24 cellular contexts compared by ENCODE assay signal in the genomic region with DNA sequence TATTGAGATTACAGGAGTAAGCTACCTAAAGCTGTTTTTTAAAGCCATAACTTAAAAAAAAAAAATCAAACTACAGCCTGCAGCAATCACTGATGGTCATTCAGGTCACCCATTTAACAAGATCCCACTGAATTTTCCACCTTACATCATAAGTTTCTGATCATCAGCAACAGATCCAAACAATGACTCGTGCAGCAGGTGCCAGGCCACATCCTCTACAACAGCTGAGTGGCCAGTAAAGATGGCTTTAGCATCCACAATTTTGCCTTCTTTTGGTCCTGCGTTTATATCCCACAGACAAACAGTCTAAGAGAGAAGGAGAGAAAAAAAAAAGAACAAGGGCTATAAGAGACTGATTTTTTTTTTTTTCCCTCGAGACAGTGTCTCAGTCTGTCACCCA. TPM values are rescaled to one million over a fixed set of nuclear protein-coding genes. Genes with fewer than 3 reads are reported as not detected.
DNase-seq lines count a peak whose midpoint lies in the region; ATAC-seq, FAIRE-seq and TF ChIP-seq lines count a peak whose summit lies in the region.
"Had no signal": no experiment of that assay in that cellular context is flagged by ENCODE, and none has a peak within 500 bp of the region (broad histone marks: within the 10 kb centered on the region; RNA-seq: fewer than 3 reads in every experiment).

No MANE protein-coding gene starts in this region.

- H3K4me3 ChIP-seq in astrocyte (ENCODE audit: insufficient read depth, low read depth, low read length), result no peak overlapping the region
- no peak overlapping the region for H3K4me3 ChIP-seq in MG63
- H3K4me3 ChIP-seq: GM12878, PC-9 had no signal

- no peaks in the 10 kb centered on the region for H3K9me3 ChIP-seq in astrocyte (ENCODE audit: insufficient read depth, low read depth, low read length)
- H3K9me3 ChIP-seq in MG63, result no peaks in the 10 kb centered on the region

- H3K27ac ChIP-seq in astrocyte (ENCODE audit: low read depth, low read length), result no peak overlapping the region
- H3K27ac ChIP-seq: PC-9, RWPE1 had no signal

- H3K4me2 ChIP-seq in astrocyte (ENCODE audit: low read length), result no peak overlapping the region
- H3K4me2 ChIP-seq: PC-9 had no signal

- H3K27me3 Mint-ChIP-seq in T-helper 2 cell treated with Interferon-gamma antibody and Interleukin-4, amounts not matched to agents 5 μg/mL and 100 μg/mL, for 36 hours (ENCODE audit: low read depth), result no peaks in the 10 kb centered on the region
- no peaks in the 10 kb centered on the region for H3K27me3 Mint-ChIP-seq in stimulated activated naive CD8-positive, alpha-beta T cell treated with anti-CD3 and anti-CD28 coated beads, Interleukin-15, Interleukin-2, amounts not matched to agents 100 ng/mL and 50 ng/mL, for 24 hours
- H3K27me3 Mint-ChIP-seq in astrocyte (ENCODE audit: low read depth, unreplicated experiment), result no peaks in the 10 kb centered on the region
- H3K27me3 Mint-ChIP-seq in stimulated activated naive CD8-positive, alpha-beta T cell treated with anti-CD3 and anti-CD28 coated beads, Interleukin-15, amount 100 ng/mL, for 72 hours, result no peaks in the 10 kb centered on the region
- H3K27me3 Mint-ChIP-seq: B cell; CD4-positive, CD25-positive, alpha-beta regulatory T cell had no signal

- ATAC-seq in stimulated activated naive CD8-positive, alpha-beta T cell treated with anti-CD3 and anti-CD28 coated beads, Interleukin-15, Interleukin-2, amounts not matched to agents 100 U/mL and 50 U/mL, for 24 hours, result no peak
- no peak for ATAC-seq in stimulated activated naive CD8-positive, alpha-beta T cell treated with anti-CD3 and anti-CD28 coated beads, Interleukin-15, amount 100 ng/mL, for 72 hours
- ATAC-seq: HCT116 had no signal

- peaks cover 10% of the 10 kb centered on the region for H3K4me1 ChIP-seq in astrocyte (ENCODE audit: insufficient read depth, low read length)

- peak overlapping the region; percentile 31 for H3K27ac Mint-ChIP-seq in T-helper 2 cell treated with Interferon-gamma antibody and Interleukin-4, amounts not matched to agents 5 μg/mL and 100 μg/mL, for 36 hours
- peak overlapping the region; percentile 63 for H3K27ac Mint-ChIP-seq in stimulated activated naive CD8-positive, alpha-beta T cell treated with anti-CD3 and anti-CD28 coated beads, Interleukin-15, Interleukin-2, amounts not matched to agents 100 ng/mL and 50 ng/mL, for 24 hours
- H3K27ac Mint-ChIP-seq in astrocyte (ENCODE audit: unreplicated experiment), result no peak overlapping the region
- peak overlapping the region; percentile 34 to 78 for H3K27ac Mint-ChIP-seq in stimulated activated naive CD8-positive, alpha-beta T cell treated with anti-CD3 and anti-CD28 coated beads, Interleukin-15, amount 100 ng/mL, for 72 hours
- H3K27ac Mint-ChIP-seq: B cell had no signal

- H3K79me2 ChIP-seq in astrocyte (ENCODE audit: insufficient read depth, low read length), result peaks cover 35% of the 10 kb centered on the region

- FAIRE-seq in astrocyte (lab: Jason Lieb, UNC), result peak; percentile 89
- FAIRE-seq: GM12878 had no signal

- peaks cover 49% of the 10 kb centered on the region for H3K36me3 Mint-ChIP-seq in T-helper 2 cell treated with Interferon-gamma antibody and Interleukin-4, amounts not matched to agents 5 μg/mL and 100 μg/mL, for 36 hours (ENCODE audit: low read depth)
- H3K36me3 Mint-ChIP-seq in stimulated activated naive CD8-positive, alpha-beta T cell treated with anti-CD3 and anti-CD28 coated beads, Interleukin-15, Interleukin-2, amounts not matched to agents 100 ng/mL and 50 ng/mL, for 24 hours (ENCODE audit: low read depth), result peaks cover 71% of the 10 kb centered on the region
- peaks cover 5% of the 10 kb centered on the region for H3K36me3 Mint-ChIP-seq in astrocyte (ENCODE audit: low read depth, unreplicated experiment)

- H3K9ac ChIP-seq in astrocyte (ENCODE audit: low read length), result no peak overlapping the region

- TF ChIP-seq CTCF in astrocyte (IDR thresholded peaks at IDR 0.05; ENCODE audit: insufficient read depth, low read depth, low read length), result no peak

- H2AFZ ChIP-seq in astrocyte (ENCODE audit: low read depth, low read length), result no peak overlapping the region
- H2AFZ ChIP-seq: PC-9 had no signal

- H3K9me3 Mint-ChIP-seq in T-helper 2 cell treated with Interferon-gamma antibody and Interleukin-4, amounts not matched to agents 5 μg/mL and 100 μg/mL, for 36 hours, result no peaks in the 10 kb centered on the region
- H3K9me3 Mint-ChIP-seq in stimulated activated naive CD8-positive, alpha-beta T cell treated with anti-CD3 and anti-CD28 coated beads, Interleukin-15, Interleukin-2, amounts not matched to agents 100 ng/mL and 50 ng/mL, for 24 hours, result no peaks in the 10 kb centered on the region
- peaks cover 5% of the 10 kb centered on the region for H3K9me3 Mint-ChIP-seq in astrocyte (ENCODE audit: unreplicated experiment)
- no peaks in the 10 kb centered on the region for H3K9me3 Mint-ChIP-seq in stimulated activated naive CD8-positive, alpha-beta T cell treated with anti-CD3 and anti-CD28 coated beads, Interleukin-15, amount 100 ng/mL, for 72 hours
- H3K9me3 Mint-ChIP-seq: CD4-positive, CD25-positive, alpha-beta regulatory T cell had no signal

- H3K27me3 ChIP-seq in astrocyte (ENCODE audit: insufficient read depth, low read length) (no peaks in the 10 kb centered on the region), MG63 (no peaks in the 10 kb centered on the region)

- peaks cover 9% of the 10 kb centered on the region for H3K4me1 Mint-ChIP-seq in T-helper 2 cell treated with Interferon-gamma antibody and Interleukin-4, amounts not matched to agents 5 μg/mL and 100 μg/mL, for 36 hours (ENCODE audit: low read depth)
- H3K4me1 Mint-ChIP-seq in stimulated activated naive CD8-positive, alpha-beta T cell treated with anti-CD3 and anti-CD28 coated beads, Interleukin-15, Interleukin-2, amounts not matched to agents 100 ng/mL and 50 ng/mL, for 24 hours (ENCODE audit: low read depth), result peaks cover 58% of the 10 kb centered on the region
- no peaks in the 10 kb centered on the region for H3K4me1 Mint-ChIP-seq in astrocyte (ENCODE audit: low read depth, unreplicated experiment)
- H3K4me1 Mint-ChIP-seq in stimulated activated naive CD8-positive, alpha-beta T cell treated with anti-CD3 and anti-CD28 coated beads, Interleukin-15, amount 100 ng/mL, for 72 hours, result peaks cover 44% of the 10 kb centered on the region

- H3K36me3 ChIP-seq in astrocyte (ENCODE audit: insufficient read depth, low read length), result peaks cover 28% of the 10 kb centered on the region
- H3K36me3 ChIP-seq in MG63, result peaks cover 73% of the 10 kb centered on the region

- no peak for DNase-seq in T-helper 2 cell treated with Interferon-gamma antibody and Interleukin-4, amounts not matched to agents 5 μg/mL and 100 μg/mL, for 36 hours (ENCODE audit: low spot score)
- no peak for DNase-seq in T-helper 2 cell
- no peak for DNase-seq in stimulated activated naive CD8-positive, alpha-beta T cell treated with anti-CD3 and anti-CD28 coated beads, Interleukin-15, Interleukin-2, amounts not matched to agents 100 U/mL and 50 U/mL, for 24 hours
- no peak for DNase-seq in astrocyte (ENCODE audit: low read depth)
- DNase-seq in stimulated activated naive CD8-positive, alpha-beta T cell treated with anti-CD3 and anti-CD28 coated beads, Interleukin-15, amount 100 ng/mL, for 72 hours, result no peak
- no peak for DNase-seq in MG63
- no peak for DNase-seq in HuH-7.5 (ENCODE audit: low spot score)
- DNase-seq: 8988T; CD4-positive, CD25-positive, alpha-beta regulatory T cell; COR-L47; GOT3; KBM-7; NCI-H1048; NCI-H1436; NCI-H1930; NCI-H345; NCI-H526; PC-9; SIG-M5 had no signal

- H3K4me3 Mint-ChIP-seq in T-helper 2 cell treated with Interferon-gamma antibody and Interleukin-4, amounts not matched to agents 5 μg/mL and 100 μg/mL, for 36 hours, result no peak overlapping the region
- no peak overlapping the region for H3K4me3 Mint-ChIP-seq in stimulated activated naive CD8-positive, alpha-beta T cell treated with anti-CD3 and anti-CD28 coated beads, Interleukin-15, Interleukin-2, amounts not matched to agents 100 ng/mL and 50 ng/mL, for 24 hours
- H3K4me3 Mint-ChIP-seq in astrocyte (ENCODE audit: unreplicated experiment), result no peak overlapping the region
- H3K4me3 Mint-ChIP-seq in stimulated activated naive CD8-positive, alpha-beta T cell treated with anti-CD3 and anti-CD28 coated beads, Interleukin-15, amount 100 ng/mL, for 72 hours, result no peak overlapping the region
- H3K4me3 Mint-ChIP-seq: B cell; CD4-positive, CD25-positive, alpha-beta regulatory T cell had no signal

- H4K20me1 ChIP-seq in astrocyte (ENCODE audit: insufficient read depth, low read length), result no peaks in the 10 kb centered on the region

RNA-seq across cellular contexts. Expression of a gene that starts 16.6 kb away (rescaled TPM):
- total RNA-seq in astrocyte, result 77.6 and 86.1 TPM in 2 replicates
- total RNA-seq in MG63 (2014; rRNA removed; shearing (Covaris generic); ENCODE audit: low replicate concordance), result 167 and 233 TPM in 2 replicates
